ENCODE assay signal across 21 cellular contexts in genomic region chr20:8447262-8448120, GRCh38.
"Had no signal": no experiment of that assay in that cellular context is flagged by ENCODE, and none has a peak within 500 bp of the region (broad histone marks: within the 10 kb centered on the region; RNA-seq: fewer than 3 reads in every experiment).

No MANE protein-coding gene starts in this region.

- H3K4me1 Mint-ChIP-seq: nephron progenitor cell had no signal

- H3K27ac Mint-ChIP-seq: activated CD8-positive, alpha-beta T cell treated with anti-CD3 and anti-CD28 coated beads, Interleukin-2, amount 10 ng/mL, durations not matched to agents 7 days and 5 days; activated naive CD8-positive, alpha-beta T cell treated with anti-CD3 and anti-CD28 coated beads, Interleukin-2, amount 50 U/mL, for 24 hours; activated T-helper 1 cell treated with anti-CD3 and anti-CD28 coated beads, Interleukin-12 subunit alpha, Interleukin-12 subunit beta, Interleukin-2, Interleukin-4 antibody, amounts not matched to agents 30 ng/mL and 10 ng/mL and 1 ng/mL, durations not matched to agents 14 hours and 24 hours and 36 hours; dendritic cell treated with granulocyte-macrophage colony-stimulating factor and Interleukin-4, amounts not matched to agents 40 ng/mL and 50 ng/mL, for 4 days; nephron progenitor cell had no signal

- H3K9me3 Mint-ChIP-seq: activated T-helper 1 cell treated with anti-CD3 and anti-CD28 coated beads, Interleukin-12 subunit alpha, Interleukin-12 subunit beta, Interleukin-2, Interleukin-4 antibody, amounts not matched to agents 30 ng/mL and 10 ng/mL and 1 ng/mL, durations not matched to agents 14 hours and 24 hours and 36 hours; dendritic cell treated with granulocyte-macrophage colony-stimulating factor and Interleukin-4, amounts not matched to agents 40 ng/mL and 50 ng/mL, for 4 days; nephron progenitor cell had no signal

- ATAC-seq: activated CD8-positive, alpha-beta T cell treated with anti-CD3 and anti-CD28 coated beads, Interleukin-2, amount 10 ng/mL, durations not matched to agents 7 days and 5 days; activated naive CD8-positive, alpha-beta T cell treated with anti-CD3 and anti-CD28 coated beads, Interleukin-2, amount 50 U/mL, for 24 hours; body of pancreas; foreskin keratinocyte; mucosa of descending colon; upper lobe of right lung had no signal

- H3K27me3 Mint-ChIP-seq: dendritic cell treated with granulocyte-macrophage colony-stimulating factor and Interleukin-4, amounts not matched to agents 40 ng/mL and 50 ng/mL, for 4 days had no signal

- H3K27ac ChIP-seq: body of pancreas, cardiac muscle cell, foreskin keratinocyte, sigmoid colon, upper lobe of right lung had no signal

- H3K4me1 ChIP-seq: foreskin keratinocyte, upper lobe of right lung had no signal

- H3K4me3 Mint-ChIP-seq: activated CD8-positive, alpha-beta T cell treated with anti-CD3 and anti-CD28 coated beads, Interleukin-2, amount 10 ng/mL, durations not matched to agents 7 days and 5 days; activated naive CD8-positive, alpha-beta T cell treated with anti-CD3 and anti-CD28 coated beads, Interleukin-2, amount 50 U/mL, for 24 hours; activated T-helper 1 cell treated with anti-CD3 and anti-CD28 coated beads, Interleukin-12 subunit alpha, Interleukin-12 subunit beta, Interleukin-2, Interleukin-4 antibody, amounts not matched to agents 30 ng/mL and 10 ng/mL and 1 ng/mL, durations not matched to agents 14 hours and 24 hours and 36 hours; dendritic cell treated with granulocyte-macrophage colony-stimulating factor and Interleukin-4, amounts not matched to agents 40 ng/mL and 50 ng/mL, for 4 days; nephron progenitor cell had no signal

- H3K36me3 ChIP-seq: cardiac muscle cell, sigmoid colon, upper lobe of right lung had no signal

- H3K9me3 ChIP-seq: body of pancreas, mucosa of descending colon, sigmoid colon, upper lobe of right lung had no signal

- FAIRE-seq: TTC549 had no signal

- DNase-seq: activated CD4-positive, alpha-beta T cell treated with anti-CD3 and anti-CD28 coated beads for 1 hour; activated CD4-positive, alpha-beta T cell treated with anti-CD3 and anti-CD28 coated beads, Interleukin-2, amount 50 U/mL, for 1 hour; activated CD8-positive, alpha-beta T cell treated with anti-CD3 and anti-CD28 coated beads, Interleukin-2, amount 10 ng/mL, durations not matched to agents 7 days and 5 days; activated gamma-delta T cell; activated naive CD4-positive, alpha-beta T cell treated with anti-CD3 and anti-CD28 coated beads, Interleukin-2, amount 50 U/mL, for 16 hours; activated naive CD8-positive, alpha-beta T cell treated with anti-CD3 and anti-CD28 coated beads, Interleukin-2, amount 50 U/mL, for 24 hours; body of pancreas; effector memory CD4-positive, alpha-beta T cell; foreskin keratinocyte; mesenchymal stem cell; mucosa of descending colon; nephron progenitor cell; sigmoid colon; stimulated activated CD4-positive, alpha-beta T cell treated with anti-CD3 and anti-CD28 coated beads, Interleukin-4, amount 100 ng/mL, for 1 hour; stimulated activated naive CD4-positive, alpha-beta T cell treated with Interleukin-2 at 50 U/mL for 16 hours; T-helper 1 cell; upper lobe of right lung had no signal

- H3K4me3 ChIP-seq: body of pancreas, cardiac muscle cell, mucosa of descending colon, sigmoid colon, upper lobe of right lung had no signal

- H3K27me3 ChIP-seq: body of pancreas, cardiac muscle cell, foreskin keratinocyte, sigmoid colon, upper lobe of right lung had no signal
